In genomic region chr7:37193775-37194135, GRCh38 we compare ENCODE assay signal across 17 cellular contexts.
DNase-seq lines count a peak whose midpoint lies in the region; ATAC-seq and TF ChIP-seq lines count a peak whose summit lies in the region.
"Had no signal": no experiment of that assay in that cellular context is flagged by ENCODE, and none has a peak within 500 bp of the region (broad histone marks: within the 10 kb centered on the region; RNA-seq: fewer than 3 reads in every experiment).

No MANE protein-coding gene starts in this region.

- intact Hi-C loops in right cardiac atrium (cut with DNase I) = no loop called here

- WGBS in endodermal cell (ENCODE audit: insufficient coverage in 1 of 2, insufficient read length in 1 of 2), 2 experiments = 84 to 88% methylated on average over 2 of the region's 2 CpGs
- WGBS in right cardiac atrium = 61% methylated on average over 2 of the region's 2 CpGs

- H3K4me3 ChIP-seq in endodermal cell (ENCODE audit: low read length) = no peak overlapping the region
- H3K4me3 ChIP-seq in right cardiac atrium (ENCODE audit: low read length) = no peak overlapping the region
- H3K4me3 ChIP-seq in thoracic aorta = no peak overlapping the region

- no peaks in the 10 kb centered on the region for H3K27me3 Mint-ChIP-seq in activated naive CD8-positive, alpha-beta T cell treated with anti-CD3 and anti-CD28 coated beads, Interleukin-2, amount 50 U/mL, for 24 hours
- no peaks in the 10 kb centered on the region for H3K27me3 Mint-ChIP-seq in activated naive CD8-positive, alpha-beta T cell treated with anti-CD3 and anti-CD28 coated beads for 36 hours
- H3K27me3 Mint-ChIP-seq in endodermal cell (ENCODE audit: insufficient read depth) = no peaks in the 10 kb centered on the region
- H3K27me3 Mint-ChIP-seq: CD4-positive, alpha-beta memory T cell had no signal

- no peaks in the 10 kb centered on the region for H3K4me1 Mint-ChIP-seq in activated naive CD8-positive, alpha-beta T cell treated with anti-CD3 and anti-CD28 coated beads, Interleukin-2, amount 50 U/mL, for 24 hours
- H3K4me1 Mint-ChIP-seq in activated naive CD8-positive, alpha-beta T cell treated with anti-CD3 and anti-CD28 coated beads for 36 hours = peaks cover 9% of the 10 kb centered on the region
- no peaks in the 10 kb centered on the region for H3K4me1 Mint-ChIP-seq in endodermal cell

- no peak for DNase-seq in activated naive CD8-positive, alpha-beta T cell treated with anti-CD3 and anti-CD28 coated beads, Interleukin-2, amount 50 U/mL, for 24 hours
- no peak for DNase-seq in activated naive CD8-positive, alpha-beta T cell treated with anti-CD3 and anti-CD28 coated beads for 36 hours
- DNase-seq in endodermal cell (no peak), right cardiac atrium (no peak), thoracic aorta (ENCODE audit: low spot score) (no peak), HT-29 (ENCODE audit: low spot score) (no peak), NCI-H524 treated with DMSO at 0.1 percent for 48 hours (lab: John Stamatoyannopoulos, UW) (no peak)
- DNase-seq: 8988T; BE2C; Calu3; CD4-positive, alpha-beta memory T cell; DMS53; NCI-H1417; NCI-H1930; NCI-H2171; NCI-H510A had no signal

- H3K9me3 ChIP-seq in endodermal cell (ENCODE audit: control insufficient read depth, low read length) (no peaks in the 10 kb centered on the region), right cardiac atrium (ENCODE audit: control insufficient read depth, low read length) (no peaks in the 10 kb centered on the region), thoracic aorta (no peaks in the 10 kb centered on the region)
- H3K9me3 ChIP-seq: BE2C had no signal

- no peak overlapping the region for H3K4me3 Mint-ChIP-seq in activated naive CD8-positive, alpha-beta T cell treated with anti-CD3 and anti-CD28 coated beads, Interleukin-2, amount 50 U/mL, for 24 hours
- H3K4me3 Mint-ChIP-seq in activated naive CD8-positive, alpha-beta T cell treated with anti-CD3 and anti-CD28 coated beads for 36 hours = no peak overlapping the region
- H3K4me3 Mint-ChIP-seq in endodermal cell = no peak overlapping the region
- H3K4me3 Mint-ChIP-seq: CD4-positive, alpha-beta memory T cell had no signal

- H3K27me3 ChIP-seq in endodermal cell (ENCODE audit: control insufficient read depth, insufficient read depth, low read length, poor library complexity, severe bottlenecking) = no peaks in the 10 kb centered on the region
- no peaks in the 10 kb centered on the region for H3K27me3 ChIP-seq in right cardiac atrium (ENCODE audit: control insufficient read depth, insufficient read depth)
- H3K27me3 ChIP-seq in thoracic aorta (replicated peaks; ENCODE audit: insufficient read depth) = no peaks in the 10 kb centered on the region
- H3K27me3 ChIP-seq: BE2C had no signal

- TF ChIP-seq CTCF in endodermal cell (conservative IDR thresholded peaks at IDR 0.05) = no peak
- no peak for TF ChIP-seq CTCF in thoracic aorta (IDR thresholded peaks at IDR 0.05)

- no peak for ATAC-seq in activated naive CD8-positive, alpha-beta T cell treated with anti-CD3 and anti-CD28 coated beads, Interleukin-2, amount 50 U/mL, for 24 hours
- ATAC-seq in right cardiac atrium (peak; percentile 34 to 61), thoracic aorta (ENCODE audit: insufficient number of reproducible peaks, low FRiP score, low read depth) (peak; percentile 15), HG03280 (IDR thresholded peaks at IDR 0.05; ENCODE audit: unreplicated experiment) (no peak)

- H3K4me1 ChIP-seq in endodermal cell (ENCODE audit: control insufficient read depth, insufficient read depth, low read length) (no peaks in the 10 kb centered on the region), right cardiac atrium (ENCODE audit: control insufficient read depth, insufficient read depth, low read length) (peaks cover 2% of the 10 kb centered on the region), thoracic aorta (ENCODE audit: control insufficient read depth in 1 of 2, low read depth in 2 of 2) (peaks cover 0 to 5% of the 10 kb centered on the region in 2 donors)
- H3K4me1 ChIP-seq: BE2C had no signal

- H3K9ac ChIP-seq in endodermal cell (ENCODE audit: extremely low read depth, low read length, poor library complexity, severe bottlenecking) = no peak overlapping the region

- H3K27ac Mint-ChIP-seq in activated naive CD8-positive, alpha-beta T cell treated with anti-CD3 and anti-CD28 coated beads, Interleukin-2, amount 50 U/mL, for 24 hours = peak overlapping the region; percentile 4
- H3K27ac Mint-ChIP-seq in activated naive CD8-positive, alpha-beta T cell treated with anti-CD3 and anti-CD28 coated beads for 36 hours = no peak overlapping the region
- H3K27ac Mint-ChIP-seq in endodermal cell = peak overlapping the region; percentile 48

- H3K36me3 ChIP-seq in endodermal cell (ENCODE audit: control insufficient read depth, insufficient read depth, low read length) (peaks cover 51% of the 10 kb centered on the region), thoracic aorta (no peaks in the 10 kb centered on the region)
- H3K36me3 ChIP-seq: BE2C had no signal

- peaks cover 16% of the 10 kb centered on the region for H3K36me3 Mint-ChIP-seq in activated naive CD8-positive, alpha-beta T cell treated with anti-CD3 and anti-CD28 coated beads, Interleukin-2, amount 50 U/mL, for 24 hours (ENCODE audit: low read depth)
- H3K36me3 Mint-ChIP-seq in activated naive CD8-positive, alpha-beta T cell treated with anti-CD3 and anti-CD28 coated beads for 36 hours = peaks cover 8% of the 10 kb centered on the region
- peaks cover 36% of the 10 kb centered on the region for H3K36me3 Mint-ChIP-seq in endodermal cell (ENCODE audit: low read depth)

- H3K27ac ChIP-seq in endodermal cell (ENCODE audit: low read depth, low read length) = no peak overlapping the region
- peak overlapping the region; percentile 68 for H3K27ac ChIP-seq in right cardiac atrium (ENCODE audit: low read length)
- no peak overlapping the region for H3K27ac ChIP-seq in thoracic aorta

- no peaks in the 10 kb centered on the region for H3K9me3 Mint-ChIP-seq in activated naive CD8-positive, alpha-beta T cell treated with anti-CD3 and anti-CD28 coated beads, Interleukin-2, amount 50 U/mL, for 24 hours
- no peaks in the 10 kb centered on the region for H3K9me3 Mint-ChIP-seq in activated naive CD8-positive, alpha-beta T cell treated with anti-CD3 and anti-CD28 coated beads for 36 hours
- H3K9me3 Mint-ChIP-seq in endodermal cell = no peaks in the 10 kb centered on the region
- H3K9me3 Mint-ChIP-seq: CD4-positive, alpha-beta memory T cell had no signal

Comparison
In these comparisons a context has a peak if more than half of its experiments do, and no peak if none do; other contexts are left out.
1. ATAC-seq: peak in right cardiac atrium (2 of 2) and thoracic aorta (single experiment); none in activated naive CD8-positive, alpha-beta T cell treated with anti-CD3 and anti-CD28 coated beads, Interleukin-2, amount 50 U/mL, for 24 hours (single experiment) and HG03280 (single experiment).